Comparison of ENCODE assay signal across 8 cellular contexts in the genomic region with DNA sequence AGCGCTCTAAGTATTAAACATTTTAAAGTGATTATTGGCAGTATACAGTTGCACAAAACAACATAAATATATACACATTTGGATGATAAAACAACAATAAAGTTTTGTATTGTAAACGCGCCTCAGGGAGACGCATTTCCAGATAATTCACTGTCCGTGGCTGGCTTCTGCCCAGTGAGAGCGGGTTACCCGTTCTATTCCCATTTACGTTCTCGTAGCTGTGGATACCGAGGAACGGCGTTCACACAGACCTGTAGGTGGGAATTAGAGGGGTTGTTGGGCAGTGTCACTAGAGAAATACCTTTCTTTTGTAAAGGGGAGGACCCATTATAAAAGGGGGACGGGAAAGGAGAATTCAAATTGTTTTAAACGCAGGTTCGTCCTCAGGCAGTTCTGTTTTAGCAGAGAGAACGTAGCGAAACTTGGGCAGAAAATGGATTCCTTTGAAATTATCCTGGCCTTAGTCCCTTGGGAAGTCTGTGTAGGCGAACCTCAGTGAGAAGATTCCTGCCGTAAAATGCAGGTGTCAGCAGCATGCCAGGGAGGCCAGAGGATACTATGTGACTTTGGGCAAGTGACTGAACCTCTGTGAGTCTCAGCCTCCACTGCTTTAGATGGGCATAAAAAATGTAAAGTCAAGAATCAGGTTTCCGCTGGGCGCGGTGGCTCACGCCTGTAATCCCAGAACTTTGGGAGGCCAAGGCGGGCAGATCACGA. TPM values are rescaled to one million over a fixed set of nuclear protein-coding genes. Genes with fewer than 3 reads are reported as not detected.
DNase-seq lines count a peak whose midpoint lies in the region; ATAC-seq and TF ChIP-seq lines count a peak whose summit lies in the region.

No MANE protein-coding gene starts in this region.

- no peaks in the 10 kb centered on the region for H3K27me3 ChIP-seq in adrenal gland
- H3K27me3 ChIP-seq in tibial artery = no peaks in the 10 kb centered on the region

- no peaks in the 10 kb centered on the region for H3K9me3 ChIP-seq in adrenal gland (replicated peaks in 1 of 3)
- no peaks in the 10 kb centered on the region for H3K9me3 ChIP-seq in tibial artery

- TF ChIP-seq POLR2A in adrenal gland (IDR thresholded peaks at IDR 0.05) = no peak

- H3K4me3 Mint-ChIP-seq in activated T-cell treated with anti-CD3 and anti-CD28 coated beads, Interleukin-2, amount 50 U/mL, for 4 hours = peak overlapping the region; percentile 92

- no peak for DNase-seq in activated T-cell treated with anti-CD3 and anti-CD28 coated beads, Interleukin-2, amount 50 U/mL, for 4 hours
- DNase-seq in activated T-cell treated with anti-CD3 and anti-CD28 coated beads for 4 hours (no peak), adrenal gland (peak in 1 of 7 donors; percentile 46), kidney tubule cell (ENCODE audit: low spot score) (peak; percentile 10), tibial artery (no peak)

- no peaks in the 10 kb centered on the region for H3K27me3 Mint-ChIP-seq in activated T-cell treated with anti-CD3 and anti-CD28 coated beads, Interleukin-2, amount 50 U/mL, for 4 hours (ENCODE audit: low read depth)

- no peak for TF ChIP-seq CTCF in adrenal gland (IDR thresholded peaks at IDR 0.05)
- TF ChIP-seq CTCF in tibial artery (IDR thresholded peaks at IDR 0.05) = no peak

- peak overlapping the region; percentile 61 to 99 (median 95) for H3K27ac ChIP-seq in adrenal gland
- peak overlapping the region; percentile 83 to 97 for H3K27ac ChIP-seq in tibial artery

- H3K4me1 Mint-ChIP-seq in activated T-cell treated with anti-CD3 and anti-CD28 coated beads, Interleukin-2, amount 50 U/mL, for 4 hours (ENCODE audit: low read depth) = peaks cover 34% of the 10 kb centered on the region

- no peak for ATAC-seq in activated T-cell treated with anti-CD3 and anti-CD28 coated beads, Interleukin-2, amount 50 U/mL, for 4 hours
- no peak for ATAC-seq in HG02885 (IDR thresholded peaks at IDR 0.05; ENCODE audit: poor library complexity, unreplicated experiment)
- no peak for ATAC-seq in GM18909 (IDR thresholded peaks at IDR 0.05; ENCODE audit: poor library complexity, unreplicated experiment)
- ATAC-seq in HG02678 (IDR thresholded peaks at IDR 0.05; ENCODE audit: unreplicated experiment) = no peak

- 26 to 28% (median 27%) methylated on average over 25 of the region's 25 CpGs for WGBS in adrenal gland, 4 donors

- no peaks in the 10 kb centered on the region for H3K9me3 Mint-ChIP-seq in activated T-cell treated with anti-CD3 and anti-CD28 coated beads, Interleukin-2, amount 50 U/mL, for 4 hours

- peaks cover 16 to 35% of the 10 kb centered on the region in 2 donors for H3K4me1 ChIP-seq in adrenal gland (replicated peaks in 1 of 2)
- H3K4me1 ChIP-seq in tibial artery = peaks cover 0 to 32% (median 22%) of the 10 kb centered on the region in 4 donors

- H3K36me3 Mint-ChIP-seq in activated T-cell treated with anti-CD3 and anti-CD28 coated beads, Interleukin-2, amount 50 U/mL, for 4 hours (ENCODE audit: insufficient read depth) = peaks cover 2% of the 10 kb centered on the region

- H3K36me3 ChIP-seq in adrenal gland (replicated peaks in 1 of 2) (peaks cover 0 to 7% of the 10 kb centered on the region in 2 donors), tibial artery (peaks cover 0 to 13% (median 13%) of the 10 kb centered on the region in 3 donors)

- intact Hi-C loops in adrenal gland (cut with DNase I) (no loop called here), tibial artery (cut with DNase I; ENCODE audit: low total_unique reads) (loop anchor here (10.0 kb wide), 1 partner anchor 51 kb away; a partner anchor contains a TSS)

- peak overlapping the region; percentile 49 to 96 (median 79) for H3K4me3 ChIP-seq in adrenal gland
- peak overlapping the region; percentile 93 to 94 for H3K4me3 ChIP-seq in tibial artery

RNA-seq across cellular contexts. Expression of a gene that starts 0.8 kb away (rescaled TPM):
- 10 to 100 TPM; 38.3 to 57.6 (median 49.8) TPM for total RNA-seq in activated T-cell treated with anti-CD3 and anti-CD28 coated beads, Interleukin-2, amount 50 U/mL, for 4 hours
- 10 to 100 TPM; 11.5 to 60.1 (median 41.6) TPM for total RNA-seq in adrenal gland
- polyA plus RNA-seq in adrenal gland = 10 to 100 TPM; 30.2 to 90.4 (median 84.3) TPM

RNA-seq across cellular contexts. Expression of a gene that starts 36.5 kb away (rescaled TPM):
- not detected for total RNA-seq in activated T-cell treated with anti-CD3 and anti-CD28 coated beads, Interleukin-2, amount 50 U/mL, for 4 hours
- total RNA-seq in adrenal gland = under 1 TPM in 1 of 8 donors, not detected in 7; 0.08 TPM
- polyA plus RNA-seq in adrenal gland = under 1 TPM in 2 of 3 donors, not detected in 1; 0.13 to 0.80 TPM

RNA-seq across cellular contexts. Expression of a gene that starts 40.0 kb away (rescaled TPM):
- total RNA-seq in activated T-cell treated with anti-CD3 and anti-CD28 coated beads, Interleukin-2, amount 50 U/mL, for 4 hours = 10 to 100 TPM; 14.4 to 16.1 (median 14.5) TPM
- total RNA-seq in adrenal gland = 10 to 100 TPM in 7 of 8 donors, 1 to 10 TPM in 1; 9.0 to 45.7 (median 13.2) TPM
- polyA plus RNA-seq in adrenal gland = 10 to 100 TPM in 2 of 3 donors, 1 to 10 TPM in 1; 9.2 to 36.6 (median 15.1) TPM

RNA-seq across cellular contexts. Expression of a gene that starts 40.4 kb away (rescaled TPM):
- 100 to 1,000 TPM; 651 to 699 (median 689) TPM for total RNA-seq in activated T-cell treated with anti-CD3 and anti-CD28 coated beads, Interleukin-2, amount 50 U/mL, for 4 hours
- 100 to 1,000 TPM; 216 to 506 (median 277) TPM for total RNA-seq in adrenal gland
- 100 to 1,000 TPM; 175 to 292 (median 178) TPM for polyA plus RNA-seq in adrenal gland

RNA-seq across cellular contexts. Expression of a gene that starts 54.7 kb away (rescaled TPM):
- 10 to 100 TPM; 17.5 to 22.5 (median 19.2) TPM for total RNA-seq in activated T-cell treated with anti-CD3 and anti-CD28 coated beads, Interleukin-2, amount 50 U/mL, for 4 hours
- total RNA-seq in adrenal gland = 10 to 100 TPM; 27.8 to 96.7 (median 37.9) TPM
- polyA plus RNA-seq in adrenal gland = 10 to 100 TPM; 13.8 to 38.3 (median 18.8) TPM
